In the genomic region with DNA sequence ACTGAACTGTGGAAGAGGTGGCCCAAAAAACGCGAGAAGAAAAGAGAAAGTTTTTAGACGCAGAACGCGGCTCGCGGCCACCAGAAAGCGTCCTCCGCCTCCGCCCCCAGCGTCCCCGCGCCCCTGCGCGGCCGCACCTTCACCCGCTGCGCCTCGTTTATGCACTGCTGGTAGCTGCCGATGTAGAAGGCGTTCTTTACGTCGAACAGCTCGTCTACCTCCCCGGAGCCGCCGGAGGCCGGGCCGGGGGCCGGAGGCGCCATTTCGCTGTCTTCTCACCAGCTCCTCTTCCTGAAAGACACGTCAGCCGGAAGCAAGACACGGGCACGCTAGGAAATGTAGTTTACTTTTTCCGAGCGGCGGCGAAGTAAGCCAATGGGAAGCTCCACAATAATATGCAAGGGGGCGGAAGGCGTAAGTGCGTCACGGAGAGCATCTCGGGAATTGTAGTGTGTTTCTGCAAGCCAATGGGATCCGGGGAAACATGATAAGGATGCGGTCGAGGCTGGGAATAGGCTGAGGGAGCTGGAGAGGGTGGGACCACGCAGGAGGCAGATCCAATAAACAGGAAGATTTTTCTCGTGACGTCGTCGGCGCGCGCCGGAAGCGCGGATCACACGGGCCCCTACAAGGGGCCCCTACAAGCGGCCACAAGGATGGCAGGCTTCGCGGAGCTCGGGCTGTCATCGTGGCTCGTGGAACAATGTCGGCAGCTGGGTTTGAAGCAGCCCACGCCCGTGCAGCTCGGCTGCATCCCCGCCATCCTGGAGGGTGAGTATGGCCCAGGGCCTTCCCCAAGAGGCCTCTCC, we compare ENCODE assay signal across 8 cellular contexts. TPM values are rescaled to one million over a fixed set of nuclear protein-coding genes. Genes with fewer than 3 reads are reported as not detected.
DNase-seq lines count a peak whose midpoint lies in the region; ATAC-seq and TF ChIP-seq lines count a peak whose summit lies in the region.

TSS of gene COPE (minus strand) at position 302 of the 809 bp plus-strand sequence. CDS start at position 263, 39 bp downstream.
TSS of gene DDX49 (plus strand) at position 630 of the 809 bp plus-strand sequence. CDS start at position 657, 27 bp downstream.

- CTCF ChIA-PET in A673 (lab: Charles Lee), result interaction anchor here (1.2 to 1.3 kb wide), 2 partner anchors 23 to 68 kb away, joined by 3 to 8 read pairs; partner anchors contain the start of gene CERS1

- POLR2A ChIA-PET in A673 (lab: Charles Lee; ENCODE audit: low non-redundant PET), result interaction anchor here (0.7 kb wide), 2 partner anchors 457 to 1843 kb away, joined by 3 to 4 read pairs; no protein-coding TSS in a partner anchor

- BruUV-seq in A673 (replicated peaks; lab: Mats Ljungman, UMichigan), result no TSS peak

- peak; percentile 89 for TF ChIP-seq POLR2A in breast epithelium (IDR thresholded peaks at IDR 0.05)

- peak within 1 kb of the TSS; percentile 91 to 97 (median 95) for H3K9ac ChIP-seq in skeletal muscle tissue (ENCODE audit: low read depth in 1 of 3, low read length in 3 of 3)

- peak within 1 kb of the TSS; percentile 89 for H3K27ac ChIP-seq in A673 (ENCODE audit: low read depth, low read length, poor library complexity, severe bottlenecking)
- H3K27ac ChIP-seq in VCaP, result peak within 1 kb of the TSS; percentile 77
- H3K27ac ChIP-seq in breast epithelium, result peak within 1 kb of the TSS; percentile 91 to 93
- H3K27ac ChIP-seq in skeletal muscle tissue (ENCODE audit: low read depth, low read length), result peak within 1 kb of the TSS; percentile 92

- H3K9me3 ChIP-seq in A673 (ENCODE audit: low read depth, low read length, poor library complexity, severe bottlenecking), result no peaks in the 10 kb centered on the region
- no peaks in the 10 kb centered on the region for H3K9me3 ChIP-seq in breast epithelium
- peaks cover 2% of the 10 kb centered on the region for H3K9me3 ChIP-seq in iPS-18c (ENCODE audit: control insufficient read depth, insufficient read depth, low read length)
- no peaks in the 10 kb centered on the region for H3K9me3 ChIP-seq in skeletal muscle tissue (ENCODE audit: control insufficient read depth in 3 of 3, low read length in 3 of 3)

- ATAC-seq in GM18868 (IDR thresholded peaks at IDR 0.05; ENCODE audit: unreplicated experiment) (peak; percentile 91), HG03108 (IDR thresholded peaks at IDR 0.05; ENCODE audit: unreplicated experiment) (peak; percentile 86)

- H3K36me3 ChIP-seq in A673 (ENCODE audit: insufficient read depth, low read length, poor library complexity, severe bottlenecking) (peaks cover 29% of the 10 kb centered on the region), breast epithelium (no peaks in the 10 kb centered on the region), skeletal muscle tissue (ENCODE audit: control insufficient read depth in 3 of 3, insufficient read depth in 3 of 3, low read length in 3 of 3) (peaks cover 27 to 35% (median 30%) of the 10 kb centered on the region in 3 donors)

- TF ChIP-seq CTCF in A673 (conservative IDR thresholded peaks at IDR 0.05; ENCODE audit: low read depth, low read length) (no peak), VCaP (conservative IDR thresholded peaks at IDR 0.05) (no peak), breast epithelium (IDR thresholded peaks at IDR 0.05) (no peak)

- H3K27me3 ChIP-seq in A673 (replicated peaks; ENCODE audit: insufficient read depth, low read depth, low read length, poor library complexity) (no peaks in the 10 kb centered on the region), breast epithelium (no peaks in the 10 kb centered on the region), skeletal muscle tissue (ENCODE audit: control insufficient read depth in 3 of 3, insufficient read depth in 3 of 3, low read length in 3 of 3) (no peaks in the 10 kb centered on the region)

- H3K4me1 ChIP-seq in A673 (ENCODE audit: insufficient read depth, low read length, poor library complexity, severe bottlenecking) (peaks cover 6% of the 10 kb centered on the region), breast epithelium (peaks cover 8% of the 10 kb centered on the region in 2 donors), skeletal muscle tissue (ENCODE audit: control insufficient read depth in 3 of 3, insufficient read depth in 3 of 3, low read length in 3 of 3) (peaks cover 14 to 37% (median 21%) of the 10 kb centered on the region in 3 donors)

- DNase-seq in A673 (ENCODE audit: low spot score) (peak; percentile 100), NCI-H2196 treated with DMSO at 0.1 percent for 48 hours (lab: John Stamatoyannopoulos, UW; ENCODE audit: unreplicated experiment) (peak; percentile 99), breast epithelium (ENCODE audit: low spot score in 2 of 2) (peak; percentile 96 to 100)

- H3K4me3 ChIP-seq in A673 (ENCODE audit: low read depth, low read length, poor library complexity, severe bottlenecking) (peak within 1 kb of the TSS; percentile 77), breast epithelium (peak within 1 kb of the TSS; percentile 77 to 98 (median 93)), iPS-18c (ENCODE audit: insufficient read depth, low read depth, low read length) (peak within 1 kb of the TSS; percentile 85), skeletal muscle tissue (ENCODE audit: low read length in 3 of 3) (peak within 1 kb of the TSS; percentile 87 to 100 (median 97))

- intact Hi-C loops in A673 (cut with micrococcal nuclease; ENCODE audit: unreplicated experiment) (loop anchor here (2.0 to 10.0 kb wide), 3 partner anchors 68 to 454 kb away; no protein-coding TSS in a partner anchor), breast epithelium (cut with DNase I; ENCODE audit: low total_unique reads) (no loop called here)

RNA-seq across cellular contexts. Expression of gene COPE, which starts in this region (rescaled TPM):
- total RNA-seq in A673 (2021) (244 and 267 TPM in 2 replicates), breast epithelium (100 to 1,000 TPM; 144 to 204 (median 190) TPM), skeletal muscle tissue (67.8 TPM)

RNA-seq across cellular contexts. Expression of gene DDX49, which starts in this region (rescaled TPM):
- total RNA-seq in A673 (2021) (61.1 and 68.8 TPM in 2 replicates), breast epithelium (10 to 100 TPM; 34.1 to 44.9 (median 40.2) TPM), skeletal muscle tissue (35.0 TPM)

Comparison
In these comparisons a context has a peak if more than half of its experiments do, and no peak if none do; other contexts are left out.
1. Peak in every context shown above with its lines: DNase-seq, ATAC-seq, H3K4me3 ChIP-seq and H3K27ac ChIP-seq.